Comparison of ENCODE assay signal across 23 cellular contexts in genomic region chr6:39884696-39885095, GRCh38. TPM values are rescaled to one million over a fixed set of nuclear protein-coding genes. Genes with fewer than 3 reads are reported as not detected.
DNase-seq lines count a peak whose midpoint lies in the region; ATAC-seq and TF ChIP-seq lines count a peak whose summit lies in the region.
"Had no signal": no experiment of that assay in that cellular context is flagged by ENCODE, and none has a peak within 500 bp of the region (broad histone marks: within the 10 kb centered on the region; RNA-seq: fewer than 3 reads in every experiment).

No MANE protein-coding gene starts in this region.

- peak overlapping the region in 2 of 3 donors; percentile 61 to 63 for H3K27ac ChIP-seq in thyroid gland
- H3K27ac ChIP-seq: BLaER1 treated with 17β-estradiol and CSF1 and Interleukin-3, amounts not matched to agents 10 nM and 100 nM; PC-9; prostate gland had no signal

- intact Hi-C loops in thyroid gland (cut with DNase I), result no loop called here

- TF ChIP-seq CTCF in HFFc6 (IDR thresholded peaks at IDR 0.05) (no peak), astrocyte of the spinal cord (IDR thresholded peaks at IDR 0.05; ENCODE audit: low read depth, low read length) (no peak), thyroid gland (IDR thresholded peaks at IDR 0.05) (no peak)

- WGBS in thyroid gland, 2 donors, result 89 to 90% methylated on average over 5 of the region's 5 CpGs

- H3K36me3 Mint-ChIP-seq in HFFc6 (ENCODE audit: low read depth), result no peaks in the 10 kb centered on the region
- H3K36me3 Mint-ChIP-seq: naive thymus-derived CD8-positive, alpha-beta T cell had no signal

- in situ Hi-C loops in astrocyte of the spinal cord (cut with HindIII; ENCODE audit: low sequenced_read_pairs), result no loop called here

- no peak for TF ChIP-seq POLR2A in thyroid gland (IDR thresholded peaks at IDR 0.05)

- H3K27me3 ChIP-seq in thyroid gland, result no peaks in the 10 kb centered on the region
- H3K27me3 ChIP-seq: BLaER1 treated with 17β-estradiol and CSF1 and Interleukin-3, amounts not matched to agents 10 nM and 100 nM had no signal

- H3K9me3 Mint-ChIP-seq in HFFc6, result no peaks in the 10 kb centered on the region
- H3K9me3 Mint-ChIP-seq: GM23338; naive thymus-derived CD8-positive, alpha-beta T cell; stimulated activated naive CD8-positive, alpha-beta T cell treated with anti-CD3 and anti-CD28 coated beads, Interleukin-15, amount 100 ng/mL, for 72 hours had no signal

- H3K4me3 Mint-ChIP-seq in HFFc6, result peak overlapping the region; percentile 2; the same call in 1 of the 2 replicates
- H3K4me3 Mint-ChIP-seq: GM23338; naive thymus-derived CD8-positive, alpha-beta T cell; stimulated activated naive CD8-positive, alpha-beta T cell treated with anti-CD3 and anti-CD28 coated beads, Interleukin-15, amount 100 ng/mL, for 72 hours had no signal

- peaks cover 5% of the 10 kb centered on the region; the same call in 1 of the 2 replicates for H3K27me3 Mint-ChIP-seq in HFFc6 (ENCODE audit: insufficient read depth)

- DNase-seq in HFFc6 (peak; percentile 70), astrocyte of the spinal cord (ENCODE audit: low read depth, low spot score) (peak; percentile 67), islet precursor cell (peak; percentile 82), thyroid gland (no peak), DMS53 treated with DMSO at 0.1 percent for 48 hours (lab: John Stamatoyannopoulos, UW; ENCODE audit: unreplicated experiment) (no peak)
- no peak for DNase-seq in activated CD4-positive, alpha-beta T cell treated with anti-CD3 and anti-CD28 coated beads for 1 hour
- DNase-seq: activated CD4-positive, alpha-beta T cell treated with anti-CD3 and anti-CD28 coated beads, Interleukin-2, amount 50 U/mL, for 48 hours; activated T-cell treated with anti-CD3 and anti-CD28 coated beads, Interleukin-2, amount 50 U/mL, for 48 hours; cortex of kidney; DMS53; erythroblast; naive thymus-derived CD8-positive, alpha-beta T cell; NCI-H187; NCI-H526 treated with DMSO at 0.1 percent for 48 hours; PC-9; stimulated activated CD4-positive, alpha-beta T cell treated with anti-CD3 and anti-CD28 coated beads, Interleukin-15, amount 100 ng/mL, for 24 hours; stimulated activated naive CD8-positive, alpha-beta T cell treated with anti-CD3 and anti-CD28 coated beads, Interleukin-15, amount 100 ng/mL, for 72 hours had no signal

- no peaks in the 10 kb centered on the region; the same call in none of the 2 replicates for H3K4me1 Mint-ChIP-seq in HFFc6 (ENCODE audit: low read depth)
- H3K4me1 Mint-ChIP-seq: GM23338; naive thymus-derived CD8-positive, alpha-beta T cell; stimulated activated naive CD8-positive, alpha-beta T cell treated with anti-CD3 and anti-CD28 coated beads, Interleukin-15, amount 100 ng/mL, for 72 hours had no signal

- H3K4me3 ChIP-seq in astrocyte of the spinal cord (ENCODE audit: low read depth, low read length) (no peak overlapping the region), thyroid gland (replicated peaks in 1 of 3) (no peak overlapping the region)
- H3K4me3 ChIP-seq: BLaER1 treated with 17β-estradiol and CSF1 and Interleukin-3, amounts not matched to agents 10 nM and 100 nM; GM23338; PC-9; prostate gland had no signal

- ATAC-seq in HG02678 (IDR thresholded peaks at IDR 0.05; ENCODE audit: unreplicated experiment), result no peak
- no peak for ATAC-seq in HG02610 (IDR thresholded peaks at IDR 0.05; ENCODE audit: unreplicated experiment)
- ATAC-seq: GM23338; naive thymus-derived CD8-positive, alpha-beta T cell; SK-N-SH treated with all-trans-retinoic acid at 6 μM for 48 hours; stimulated activated naive CD8-positive, alpha-beta T cell treated with anti-CD3 and anti-CD28 coated beads, Interleukin-15, amount 100 ng/mL, for 72 hours had no signal

- H3K4me1 ChIP-seq in thyroid gland, result peaks cover 14 to 48% of the 10 kb centered on the region in 2 donors
- H3K4me1 ChIP-seq: prostate gland had no signal

- no peaks in the 10 kb centered on the region for H3K36me3 ChIP-seq in thyroid gland
- H3K36me3 ChIP-seq: BLaER1 treated with 17β-estradiol and CSF1 and Interleukin-3, amounts not matched to agents 10 nM and 100 nM; prostate gland had no signal

- no peaks in the 10 kb centered on the region for H3K9me3 ChIP-seq in thyroid gland
- H3K9me3 ChIP-seq: BLaER1 treated with 17β-estradiol and CSF1 and Interleukin-3, amounts not matched to agents 10 nM and 100 nM; prostate gland had no signal

- peak overlapping the region; percentile 90 for H3K27ac Mint-ChIP-seq in HFFc6
- H3K27ac Mint-ChIP-seq: GM23338; naive thymus-derived CD8-positive, alpha-beta T cell; stimulated activated naive CD8-positive, alpha-beta T cell treated with anti-CD3 and anti-CD28 coated beads, Interleukin-15, amount 100 ng/mL, for 72 hours had no signal

RNA-seq across cellular contexts. Expression of gene MOCS1, which starts 49.6 kb away (rescaled TPM):
- total RNA-seq in HFFc6 (2021; fragmentation: NEBNext Ultra II Directional; extraction: Animal tissue kit (Norgen Biotek cat#: 25700)), result 10 to 100 TPM in 2 of 6 experiments, 1 to 10 TPM in 4; 7.9 to 11.1 (median 9.2) TPM
- total RNA-seq in thyroid gland, result 10 to 100 TPM; 23.4 to 39.8 (median 33.1) TPM
- total RNA-seq: PC-9 had no signal

Comparison
In these comparisons a context has a peak if more than half of its experiments do, and no peak if none do; other contexts are left out.
1. DNase-seq: peak in HFFc6 (single experiment), astrocyte of the spinal cord (single experiment) and islet precursor cell (single experiment); none in thyroid gland (0 of 2), activated CD4-positive, alpha-beta T cell treated with anti-CD3 and anti-CD28 coated beads for 1 hour (single experiment) and DMS53 treated with DMSO at 0.1 percent for 48 hours (single experiment).